ENCODE assay signal across 8 cellular contexts in the genomic region with DNA sequence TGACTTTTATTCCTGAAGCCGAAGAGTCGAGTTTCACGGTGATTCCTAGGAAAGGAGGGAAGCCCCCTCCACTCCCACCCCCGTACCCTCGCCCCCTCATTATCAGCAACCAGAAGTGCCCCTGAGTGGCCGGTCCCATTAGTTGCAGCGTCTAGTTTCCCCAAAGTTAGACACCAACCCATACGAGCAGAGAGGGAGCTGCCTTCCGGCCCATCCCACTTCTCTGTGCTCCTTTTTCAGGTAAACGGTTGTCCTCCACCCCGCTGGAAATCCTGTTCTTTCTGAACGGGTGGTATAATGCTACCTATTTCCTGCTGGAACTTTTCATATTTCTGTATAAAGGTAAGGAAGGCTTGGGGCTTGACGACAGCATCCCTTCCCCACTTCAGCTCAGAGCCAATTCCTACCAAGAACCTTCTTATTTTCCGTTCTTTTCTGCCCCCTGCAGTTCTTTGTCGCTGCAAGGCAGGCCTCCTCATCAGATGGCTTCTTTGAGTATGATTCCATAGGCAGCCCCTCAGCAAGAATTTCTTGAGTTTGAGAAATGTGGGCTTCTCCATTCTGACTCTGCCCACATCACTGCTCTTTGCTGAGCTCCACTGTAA. TPM values are rescaled to one million over a fixed set of nuclear protein-coding genes. Genes with fewer than 3 reads are reported as not detected.
DNase-seq lines count a peak whose midpoint lies in the region; ATAC-seq and TF ChIP-seq lines count a peak whose summit lies in the region.

No MANE protein-coding gene starts in this region.

- intact Hi-C loops in activated CD4-positive, alpha-beta memory T cell treated with anti-CD3 and anti-CD28 coated beads for 36 hours (cut with micrococcal nuclease) = loop anchor here (1.0 to 2.0 kb wide), 3 partner anchors 31 to 60 kb away; a partner anchor contains a TSS

- peak; percentile 26 for DNase-seq in DMS79 treated with DMSO at 0.1 percent for 48 hours (lab: John Stamatoyannopoulos, UW)
- no peak for DNase-seq in DMS79 (lab: John Stamatoyannopoulos, UW)
- peak; percentile 46 for DNase-seq in HT-29 (ENCODE audit: low spot score)
- DNase-seq in activated CD4-positive, alpha-beta memory T cell treated with anti-CD3 and anti-CD28 coated beads for 36 hours = peak; percentile 25
- no peak for DNase-seq in fibroblast of villous mesenchyme (ENCODE audit: low read depth)
- no peak for DNase-seq in osteocyte (ENCODE audit: extremely low spot score, unreplicated experiment)
- no peak for DNase-seq in cerebellar cortex (ENCODE audit: low spot score)

- CTCF ChIA-PET in activated CD4-positive, alpha-beta memory T cell treated with anti-CD3 and anti-CD28 coated beads for 36 hours (lab: Charles Lee) = interaction anchor here (1.0 to 3.2 kb wide), 14 partner anchors 8 to 139 kb away, joined by 3 to 50 read pairs (median 7); a partner anchor contains a TSS

- TF ChIP-seq CTCF in fibroblast of villous mesenchyme (IDR thresholded peaks at IDR 0.05; ENCODE audit: insufficient read depth, low read depth, low read length) (peak; percentile 34), osteocyte (IDR thresholded peaks at IDR 0.05) (peak; percentile 36)

- H3K36me3 Mint-ChIP-seq in activated CD4-positive, alpha-beta memory T cell treated with anti-CD3 and anti-CD28 coated beads for 36 hours = peaks cover 12% of the 10 kb centered on the region
- peaks cover 14% of the 10 kb centered on the region for H3K36me3 Mint-ChIP-seq in osteocyte (ENCODE audit: unreplicated experiment)

- no peaks in the 10 kb centered on the region for H3K9me3 Mint-ChIP-seq in activated CD4-positive, alpha-beta memory T cell treated with anti-CD3 and anti-CD28 coated beads for 36 hours
- H3K9me3 Mint-ChIP-seq in osteocyte (ENCODE audit: unreplicated experiment) = peaks cover 4% of the 10 kb centered on the region

- POLR2A ChIA-PET in activated CD4-positive, alpha-beta memory T cell treated with anti-CD3 and anti-CD28 coated beads for 36 hours (lab: Charles Lee) = interaction anchor here (1.0 to 3.3 kb wide), 7 partner anchors 8 to 59 kb away, joined by 3 to 16 read pairs (median 4); a partner anchor contains a TSS

- peaks cover 18% of the 10 kb centered on the region for H3K4me1 Mint-ChIP-seq in activated CD4-positive, alpha-beta memory T cell treated with anti-CD3 and anti-CD28 coated beads for 36 hours (ENCODE audit: low read depth)
- peaks cover 15% of the 10 kb centered on the region for H3K4me1 Mint-ChIP-seq in osteocyte (ENCODE audit: unreplicated experiment)

- no peaks in the 10 kb centered on the region for H3K27me3 Mint-ChIP-seq in activated CD4-positive, alpha-beta memory T cell treated with anti-CD3 and anti-CD28 coated beads for 36 hours
- H3K27me3 Mint-ChIP-seq in osteocyte (ENCODE audit: unreplicated experiment) = no peaks in the 10 kb centered on the region

- H3K4me3 ChIP-seq in fibroblast of villous mesenchyme (ENCODE audit: low read depth, low read length) = peak overlapping the region; percentile 91

- no peak for ATAC-seq in GM18517 (IDR thresholded peaks at IDR 0.05; ENCODE audit: unreplicated experiment)

- peak overlapping the region; percentile 89 for H3K27ac Mint-ChIP-seq in activated CD4-positive, alpha-beta memory T cell treated with anti-CD3 and anti-CD28 coated beads for 36 hours
- H3K27ac Mint-ChIP-seq in osteocyte (ENCODE audit: unreplicated experiment) = peak overlapping the region; percentile 94

- peak overlapping the region; percentile 87 for H3K4me3 Mint-ChIP-seq in activated CD4-positive, alpha-beta memory T cell treated with anti-CD3 and anti-CD28 coated beads for 36 hours
- peak overlapping the region; percentile 82 for H3K4me3 Mint-ChIP-seq in osteocyte (ENCODE audit: unreplicated experiment)

RNA-seq across cellular contexts. Expression of a gene that starts 0.7 kb away (rescaled TPM):
- 15.1 and 23.4 TPM in 2 replicates for total RNA-seq in HT-29 (2014; rRNA removed; shearing (Covaris generic))
- total RNA-seq in activated CD4-positive, alpha-beta memory T cell treated with anti-CD3 and anti-CD28 coated beads for 36 hours = 1 to 10 TPM; 9.2 to 10.0 TPM
- 10.6 and 14.2 TPM in 2 replicates for total RNA-seq in fibroblast of villous mesenchyme
- 11.3 and 11.4 TPM in 2 replicates for total RNA-seq in osteocyte

RNA-seq across cellular contexts. Expression of a gene that starts 30.9 kb away (rescaled TPM):
- 18.4 and 27.8 TPM in 2 replicates for total RNA-seq in HT-29 (2014; rRNA removed; shearing (Covaris generic))
- 10 to 100 TPM; 33.7 to 34.6 TPM for total RNA-seq in activated CD4-positive, alpha-beta memory T cell treated with anti-CD3 and anti-CD28 coated beads for 36 hours
- total RNA-seq in fibroblast of villous mesenchyme (45.7 and 59.2 TPM in 2 replicates), osteocyte (49.4 and 51.3 TPM in 2 replicates)

RNA-seq across cellular contexts. Expression of a gene that starts 31.4 kb away (rescaled TPM):
- 70.5 and 80.2 TPM in 2 replicates for total RNA-seq in HT-29 (2014; rRNA removed; shearing (Covaris generic))
- 10 to 100 TPM; 32.3 to 32.9 TPM for total RNA-seq in activated CD4-positive, alpha-beta memory T cell treated with anti-CD3 and anti-CD28 coated beads for 36 hours
- total RNA-seq in fibroblast of villous mesenchyme (124 and 144 TPM in 2 replicates), osteocyte (49.5 and 57.0 TPM in 2 replicates)

RNA-seq across cellular contexts. Expression of a gene that starts 36.7 kb away (rescaled TPM):
- total RNA-seq in HT-29 (2014; rRNA removed; shearing (Covaris generic)) = 34.8 and 51.2 TPM in 2 replicates
- total RNA-seq in activated CD4-positive, alpha-beta memory T cell treated with anti-CD3 and anti-CD28 coated beads for 36 hours = 100 to 1,000 TPM in 1 of 2 experiments, 10 to 100 TPM in 1; 90.9 to 100 TPM
- total RNA-seq in fibroblast of villous mesenchyme = 28.3 and 33.2 TPM in 2 replicates
- 80.0 and 82.7 TPM in 2 replicates for total RNA-seq in osteocyte

RNA-seq across cellular contexts. Expression of a gene that starts 36.8 kb away (rescaled TPM):
- total RNA-seq in HT-29 (2014; rRNA removed; shearing (Covaris generic)) = 58.3 and 64.9 TPM in 2 replicates
- 10 to 100 TPM; 31.4 to 35.4 TPM for total RNA-seq in activated CD4-positive, alpha-beta memory T cell treated with anti-CD3 and anti-CD28 coated beads for 36 hours
- 36.4 and 37.6 TPM in 2 replicates for total RNA-seq in fibroblast of villous mesenchyme
- total RNA-seq in osteocyte = 35.7 and 40.5 TPM in 2 replicates

Comparison
In these comparisons a context has a peak if more than half of its experiments do, and no peak if none do; other contexts are left out.
1. DNase-seq: peak in DMS79 treated with DMSO at 0.1 percent for 48 hours (single experiment), HT-29 (single experiment) and activated CD4-positive, alpha-beta memory T cell treated with anti-CD3 and anti-CD28 coated beads for 36 hours (single experiment); none in DMS79 (single experiment), fibroblast of villous mesenchyme (single experiment), osteocyte (single experiment) and cerebellar cortex (single experiment).